ENCODE assay signal across 1 cellular context in genomic region chr2:225471039-225471438, GRCh38.
TF ChIP-seq lines count a peak whose summit lies in the region.

No MANE protein-coding gene starts in this region.

TF ChIP-seq in H1, 55 proteins besides CTCF, POLR2A, EP300 and RAD21 (continued from another document):
- no peak for TF ChIP-seq MAX (IDR thresholded peaks at IDR 0.05)
